ENCODE assay signal across 8 cellular contexts in the genomic region with DNA sequence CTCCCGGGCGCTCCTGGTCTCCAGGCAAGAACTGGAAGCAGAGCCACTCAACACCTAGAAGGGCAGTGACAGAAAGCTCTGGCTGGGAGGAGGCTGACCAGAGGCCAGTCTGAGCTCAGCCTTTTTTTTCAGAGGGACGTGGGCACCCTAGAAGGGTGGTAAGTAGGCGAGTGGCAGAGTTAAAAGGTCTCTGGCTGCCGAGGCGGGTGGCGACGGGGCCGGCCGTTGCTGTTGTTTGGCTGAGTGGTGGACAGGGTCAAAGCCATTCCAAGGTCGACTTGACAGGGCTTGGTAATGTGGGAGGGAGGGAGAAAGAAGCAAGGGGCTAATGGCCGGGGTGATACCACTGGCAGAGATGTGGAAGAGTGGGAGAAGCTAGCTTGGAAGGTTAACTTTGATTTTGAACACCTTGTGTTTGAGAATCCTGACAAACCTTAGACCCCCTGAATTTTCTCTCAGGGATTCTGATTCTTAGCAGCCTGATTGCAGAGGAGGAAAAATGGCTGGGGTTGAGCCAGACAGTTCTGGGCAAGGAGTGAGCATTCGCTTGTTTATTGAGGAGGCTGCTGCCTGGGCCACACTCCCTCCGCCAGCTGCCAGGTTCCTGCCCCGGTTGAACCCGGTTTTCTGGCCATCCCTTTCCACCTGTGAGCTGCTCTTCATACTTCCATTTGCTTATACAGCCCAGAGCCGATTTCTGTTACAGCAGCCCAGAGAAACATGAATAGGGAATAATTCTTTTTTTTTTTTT. TPM values are rescaled to one million over a fixed set of nuclear protein-coding genes. Genes with fewer than 3 reads are reported as not detected.
DNase-seq lines count a peak whose midpoint lies in the region; ATAC-seq and TF ChIP-seq lines count a peak whose summit lies in the region.

No MANE protein-coding gene starts in this region.

- DNase-seq in T-helper 1 cell (no peak), astrocyte of the cerebellum (ENCODE audit: low read depth) (no peak)
- DNase-seq in stimulated activated CD4-positive, alpha-beta T cell treated with anti-CD3 and anti-CD28 coated beads, Interleukin-15, amount 100 ng/mL, for 24 hours, result no peak

- H3K4me3 Mint-ChIP-seq in T-helper 1 cell treated with Interleukin-12 subunit alpha and Interleukin-12 subunit beta and Interleukin-4 antibody, amounts not matched to agents 30 μg/mL and 1 μg/mL, for 36 hours, result peak overlapping the region; percentile 90

- no peaks in the 10 kb centered on the region for H3K27me3 ChIP-seq in layer of hippocampus (ENCODE audit: control insufficient read depth, insufficient read depth, low read length)

- TF ChIP-seq CTCF in astrocyte of the cerebellum (IDR thresholded peaks at IDR 0.05; ENCODE audit: low read depth, low read length, missing control alignments), result no peak

- no peaks in the 10 kb centered on the region for H3K9me3 Mint-ChIP-seq in T-helper 1 cell treated with Interleukin-12 subunit alpha and Interleukin-12 subunit beta and Interleukin-4 antibody, amounts not matched to agents 30 μg/mL and 1 μg/mL, for 36 hours

- peak overlapping the region; percentile 79 for H3K27ac Mint-ChIP-seq in T-helper 1 cell treated with Interleukin-12 subunit alpha and Interleukin-12 subunit beta and Interleukin-4 antibody, amounts not matched to agents 30 μg/mL and 1 μg/mL, for 36 hours

- no peak for ATAC-seq in GM19328 (IDR thresholded peaks at IDR 0.05; ENCODE audit: unreplicated experiment)
- no peak for ATAC-seq in HG03097 (IDR thresholded peaks at IDR 0.05; ENCODE audit: low FRiP score, unreplicated experiment)

- H3K4me3 ChIP-seq in astrocyte of the cerebellum (ENCODE audit: low read depth, low read length), result peak overlapping the region; percentile 52

- in situ Hi-C loops in astrocyte of the cerebellum (cut with HindIII; ENCODE audit: low sequenced_read_pairs), result no loop called here

- peaks cover 8% of the 10 kb centered on the region for H3K27me3 Mint-ChIP-seq in T-helper 1 cell treated with Interleukin-12 subunit alpha and Interleukin-12 subunit beta and Interleukin-4 antibody, amounts not matched to agents 30 μg/mL and 1 μg/mL, for 36 hours (ENCODE audit: low read depth)

- peaks cover 2% of the 10 kb centered on the region for H3K36me3 Mint-ChIP-seq in T-helper 1 cell treated with Interleukin-12 subunit alpha and Interleukin-12 subunit beta and Interleukin-4 antibody, amounts not matched to agents 30 μg/mL and 1 μg/mL, for 36 hours (ENCODE audit: low read depth)

- H3K4me1 Mint-ChIP-seq in T-helper 1 cell treated with Interleukin-12 subunit alpha and Interleukin-12 subunit beta and Interleukin-4 antibody, amounts not matched to agents 30 μg/mL and 1 μg/mL, for 36 hours (ENCODE audit: low read depth), result peaks cover 17% of the 10 kb centered on the region

- H3K27ac ChIP-seq in layer of hippocampus (ENCODE audit: low read depth, low read length) (peak overlapping the region; percentile 35), temporal lobe (ENCODE audit: low read depth, low read length) (peak overlapping the region; percentile 69)

RNA-seq across cellular contexts. Expression of a gene that starts 0.9 kb away (rescaled TPM):
- not detected for total RNA-seq in temporal lobe

RNA-seq across cellular contexts. Expression of a gene that starts 14.6 kb away (rescaled TPM):
- 3.4 TPM for total RNA-seq in temporal lobe

RNA-seq across cellular contexts. Expression of a gene that starts 17.9 kb away (rescaled TPM):
- total RNA-seq in temporal lobe, result not detected

RNA-seq across cellular contexts. Expression of a gene that starts 19.1 kb away (rescaled TPM):
- 23.8 TPM for total RNA-seq in temporal lobe

RNA-seq across cellular contexts. Expression of a gene that starts 33.8 kb away (rescaled TPM):
- 1.5 TPM for total RNA-seq in temporal lobe
